28 cellular contexts compared by ENCODE assay signal in the genomic region with DNA sequence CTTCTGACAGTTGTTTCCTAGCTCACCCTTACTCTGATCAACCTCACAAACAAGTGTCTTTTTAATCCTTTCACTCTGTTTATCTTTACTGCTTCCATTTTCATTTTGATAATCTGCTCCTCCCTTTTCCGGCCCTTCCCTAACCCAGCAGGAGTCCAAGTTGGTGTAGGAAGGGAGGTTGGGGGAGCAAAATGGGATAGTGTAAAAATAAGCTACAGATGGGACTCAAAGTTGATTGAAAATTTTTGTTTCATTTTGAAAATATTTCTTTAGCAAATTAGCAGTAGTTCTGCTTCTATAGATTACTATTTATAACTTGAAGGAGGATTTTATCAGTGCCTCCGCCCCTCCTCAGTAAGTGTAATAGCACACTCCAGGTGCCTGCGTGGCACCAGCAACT.
"Had no signal": no experiment of that assay in that cellular context is flagged by ENCODE, and none has a peak within 500 bp of the region (broad histone marks: within the 10 kb centered on the region; RNA-seq: fewer than 3 reads in every experiment).

No MANE protein-coding gene starts in this region.

- H3K9me3 ChIP-seq: gastrocnemius medialis, heart left ventricle, left lung, ovary, psoas muscle, sigmoid colon, testis, tibial artery had no signal

- ATAC-seq: esophagus mucosa; gastrocnemius medialis; heart left ventricle; left cardiac atrium; left lung; naive thymus-derived CD8-positive, alpha-beta T cell; psoas muscle; stimulated activated effector memory CD8-positive, alpha-beta T cell treated with anti-CD3 and anti-CD28 coated beads, Interleukin-12 subunit alpha, Interleukin-12 subunit beta, amount 100 ng/mL, for 72 hours had no signal

- DNase-seq: cortex of kidney; dorsolateral prefrontal cortex; effector CD4-positive, alpha-beta T cell; foreskin fibroblast; gastrocnemius medialis; heart left ventricle; hippocampal formation; left cardiac atrium; left lung; mammary epithelial cell; naive thymus-derived CD8-positive, alpha-beta T cell; nephron progenitor cell; nucleus accumbens; ovary; posterior cingulate gyrus; psoas muscle; right cardiac atrium; sigmoid colon; stimulated activated CD4-positive, alpha-beta T cell treated with anti-CD3 and anti-CD28 coated beads, Interleukin-2, amount 100 ng/mL, for 24 hours; stimulated activated CD4-positive, alpha-beta T cell treated with anti-CD3 and anti-CD28 coated beads, Interleukin-4, amount 100 ng/mL, for 24 hours; stimulated activated naive CD4-positive, alpha-beta T cell treated with Interleukin-2 at 50 U/mL for 16 hours; substantia nigra; testis; tibial artery had no signal

- H3K27me3 Mint-ChIP-seq: naive thymus-derived CD8-positive, alpha-beta T cell; type B pancreatic cell had no signal

- H3K9me3 Mint-ChIP-seq: naive thymus-derived CD8-positive, alpha-beta T cell; nephron progenitor cell; stimulated activated effector memory CD8-positive, alpha-beta T cell treated with anti-CD3 and anti-CD28 coated beads, Interleukin-12 subunit alpha, Interleukin-12 subunit beta, amount 100 ng/mL, for 72 hours; type B pancreatic cell had no signal

- H3K4me1 ChIP-seq: gastrocnemius medialis, heart left ventricle, psoas muscle, sigmoid colon, testis, tibial artery had no signal

- H3K4me3 Mint-ChIP-seq: naive thymus-derived CD8-positive, alpha-beta T cell; nephron progenitor cell; stimulated activated effector memory CD8-positive, alpha-beta T cell treated with anti-CD3 and anti-CD28 coated beads, Interleukin-12 subunit alpha, Interleukin-12 subunit beta, amount 100 ng/mL, for 72 hours; type B pancreatic cell had no signal

- H3K4me1 Mint-ChIP-seq: naive thymus-derived CD8-positive, alpha-beta T cell; stimulated activated effector memory CD8-positive, alpha-beta T cell treated with anti-CD3 and anti-CD28 coated beads, Interleukin-12 subunit alpha, Interleukin-12 subunit beta, amount 100 ng/mL, for 72 hours had no signal

- H3K4me3 ChIP-seq: dorsolateral prefrontal cortex, gastrocnemius medialis, heart left ventricle, left lung, ovary, psoas muscle, sigmoid colon, testis, tibial artery had no signal

- H3K27ac ChIP-seq: dorsolateral prefrontal cortex, epithelial cell of prostate, gastrocnemius medialis, heart left ventricle, ovary, psoas muscle, sigmoid colon, testis, tibial artery had no signal

- H3K27me3 ChIP-seq: dorsolateral prefrontal cortex, gastrocnemius medialis, heart left ventricle, left lung, ovary, sigmoid colon, testis, tibial artery had no signal

- H3K27ac Mint-ChIP-seq: naive thymus-derived CD8-positive, alpha-beta T cell; stimulated activated effector memory CD8-positive, alpha-beta T cell treated with anti-CD3 and anti-CD28 coated beads, Interleukin-12 subunit alpha, Interleukin-12 subunit beta, amount 100 ng/mL, for 72 hours; type B pancreatic cell had no signal

- H3K36me3 ChIP-seq: ovary had no signal
